In the genomic region with DNA sequence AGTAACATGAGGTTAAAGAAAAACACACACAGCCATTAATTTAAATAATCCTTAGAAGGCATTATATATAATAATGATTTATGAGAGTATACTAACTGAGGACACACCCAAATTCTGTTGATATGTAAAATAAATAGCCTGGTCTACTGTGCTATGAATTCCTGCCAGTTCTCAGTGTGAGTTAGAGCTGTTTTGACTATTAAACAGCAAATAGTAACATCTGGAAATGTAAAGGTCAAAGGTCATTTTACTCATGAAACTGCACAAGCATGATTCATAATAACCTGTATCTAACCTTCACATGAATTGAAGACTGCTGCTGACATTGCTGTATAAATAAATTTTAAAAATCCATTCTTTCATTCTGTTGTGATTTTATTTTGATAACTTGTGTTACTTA, we compare ENCODE assay signal across 14 cellular contexts.
DNase-seq lines count a peak whose midpoint lies in the region; ATAC-seq and TF ChIP-seq lines count a peak whose summit lies in the region.
"Had no signal": no experiment of that assay in that cellular context is flagged by ENCODE, and none has a peak within 500 bp of the region (broad histone marks: within the 10 kb centered on the region; RNA-seq: fewer than 3 reads in every experiment).

No MANE protein-coding gene starts in this region.

- DNase-seq in COR-L47 (lab: John Stamatoyannopoulos, UW): peak; percentile 10
- peak; percentile 17 for DNase-seq in HT-29 (ENCODE audit: low spot score)
- peak; percentile 63 for DNase-seq in amniotic epithelial cell (ENCODE audit: low read depth)
- peak; percentile 65 for DNase-seq in fibroblast of villous mesenchyme (ENCODE audit: low read depth)
- no peak for DNase-seq in stimulated activated CD4-positive, alpha-beta T cell treated with anti-CD3 and anti-CD28 coated beads, Interleukin-4, amount 100 ng/mL, for 24 hours
- no peak for DNase-seq in NK-92 treated with Interleukin-12 subunit alpha and Interleukin-12 subunit beta, amount 100 ng/mL, for 24 hours (lab: John Stamatoyannopoulos, UW)
- DNase-seq in activated T-cell treated with anti-CD3 and anti-CD28 coated beads for 4 hours: no peak
- DNase-seq: activated naive CD4-positive, alpha-beta T cell treated with Interleukin-2 at 50 U/mL for 16 hours; central memory CD4-positive, alpha-beta T cell; HFFc6; Right ventricle myocardium superior; substantia nigra had no signal

- ATAC-seq in HG03439 (IDR thresholded peaks at IDR 0.05; ENCODE audit: unreplicated experiment): no peak

- no peak overlapping the region for H3K4me3 ChIP-seq in fibroblast of villous mesenchyme (ENCODE audit: low read depth, low read length)
- H3K4me3 ChIP-seq: skin epidermis had no signal

- TF ChIP-seq CTCF in fibroblast of villous mesenchyme (IDR thresholded peaks at IDR 0.05; ENCODE audit: insufficient read depth, low read depth, low read length): no peak

Comparison
In these comparisons a context has a peak if more than half of its experiments do, and no peak if none do; other contexts are left out.
1. DNase-seq: peak in COR-L47 (single experiment), HT-29 (single experiment), amniotic epithelial cell (single experiment) and fibroblast of villous mesenchyme (single experiment); none in stimulated activated CD4-positive, alpha-beta T cell treated with anti-CD3 and anti-CD28 coated beads, Interleukin-4, amount 100 ng/mL, for 24 hours (single experiment), NK-92 treated with Interleukin-12 subunit alpha and Interleukin-12 subunit beta, amount 100 ng/mL, for 24 hours (single experiment) and activated T-cell treated with anti-CD3 and anti-CD28 coated beads for 4 hours (single experiment).